In genomic region chr6:108002365-108003221, GRCh38 we compare ENCODE assay signal across 9 cellular contexts. TPM values are rescaled to one million over a fixed set of nuclear protein-coding genes. Genes with fewer than 3 reads are reported as not detected.
A peak's percentile ranks its signal among the peaks of the same experiment; 100 is the strongest.
DNase-seq lines count a peak whose midpoint lies in the region; ATAC-seq and TF ChIP-seq lines count a peak whose summit lies in the region.
"Had no signal": no experiment of that assay in that cellular context is flagged by ENCODE, and none has a peak within 500 bp of the region (broad histone marks: within the 10 kb centered on the region; RNA-seq: fewer than 3 reads in every experiment).

No MANE protein-coding gene starts in this region.

- peak; percentile 94 for ATAC-seq in esophagus mucosa
- ATAC-seq in GM21367 (IDR thresholded peaks at IDR 0.05; ENCODE audit: unreplicated experiment) = no peak
- ATAC-seq in GM19324 (IDR thresholded peaks at IDR 0.05; ENCODE audit: low FRiP score, unreplicated experiment) = no peak
- no peak for ATAC-seq in GM19452 (IDR thresholded peaks at IDR 0.05; ENCODE audit: unreplicated experiment)

- DNase-seq in ELR (ENCODE audit: low read depth) (peak; percentile 42), OCI-LY7 (ENCODE audit: low spot score) (no peak), neural progenitor cell (ENCODE audit: low spot score) (peak; percentile 12)
- no peak for DNase-seq in effector CD8-positive, alpha-beta T cell (lab: John Stamatoyannopoulos, UW)
- DNase-seq: activated naive CD8-positive, alpha-beta T cell treated with anti-CD3 and anti-CD28 coated beads for 36 hours had no signal

- H3K9me3 ChIP-seq in OCI-LY7 (ENCODE audit: low read length) (no peaks in the 10 kb centered on the region), neural progenitor cell (ENCODE audit: low read depth) (no peaks in the 10 kb centered on the region)

- no peaks in the 10 kb centered on the region for H3K9me2 ChIP-seq in OCI-LY7 (ENCODE audit: insufficient read depth, low read length)

- no peaks in the 10 kb centered on the region for H3K36me3 ChIP-seq in OCI-LY7 (ENCODE audit: insufficient read depth, low read length)
- no peaks in the 10 kb centered on the region for H3K36me3 ChIP-seq in neural progenitor cell

- no peaks in the 10 kb centered on the region for H3K27me3 ChIP-seq in neural progenitor cell

- peaks cover 5% of the 10 kb centered on the region for H3K9me3 Mint-ChIP-seq in neural progenitor cell

- CTCF ChIA-PET in OCI-LY7 (lab: Charles Lee; ENCODE audit: unreplicated experiment) = no interaction called here

- H3K27ac ChIP-seq in OCI-LY7 (ENCODE audit: low read depth, low read length, poor library complexity, severe bottlenecking) = no peak overlapping the region
- no peak overlapping the region for H3K27ac ChIP-seq in neural progenitor cell

- H3K4me1 ChIP-seq in OCI-LY7 (ENCODE audit: insufficient read depth, low read length, poor library complexity, severe bottlenecking) = no peaks in the 10 kb centered on the region
- peaks cover 6% of the 10 kb centered on the region for H3K4me1 ChIP-seq in neural progenitor cell

- H3K4me3 Mint-ChIP-seq in neural progenitor cell = peak overlapping the region; percentile 13
- H3K4me3 Mint-ChIP-seq: activated naive CD8-positive, alpha-beta T cell treated with anti-CD3 and anti-CD28 coated beads for 36 hours had no signal

- no TSS peak for BruUV-seq in OCI-LY7 (replicated peaks; lab: Mats Ljungman, UMichigan)

- H3K27ac Mint-ChIP-seq in neural progenitor cell = no peak overlapping the region
- H3K27ac Mint-ChIP-seq: activated naive CD8-positive, alpha-beta T cell treated with anti-CD3 and anti-CD28 coated beads for 36 hours had no signal

- peak overlapping the region; percentile 77 for H2AFZ ChIP-seq in OCI-LY7 (ENCODE audit: low read length)
- no peak overlapping the region for H2AFZ ChIP-seq in neural progenitor cell (replicated peaks)

- POLR2A ChIA-PET in OCI-LY7 (lab: Charles Lee) = interaction anchor here (0.6 kb wide), 1 partner anchor 10 kb away, joined by 4 read pairs; no protein-coding TSS in a partner anchor

- H3K9ac ChIP-seq in neural progenitor cell = no peak overlapping the region

- H3K79me2 ChIP-seq in OCI-LY7 (ENCODE audit: insufficient read depth, low read depth, low read length) (no peaks in the 10 kb centered on the region), neural progenitor cell (ENCODE audit: low read depth) (no peaks in the 10 kb centered on the region)

- peaks cover 24% of the 10 kb centered on the region for H3K4me1 Mint-ChIP-seq in neural progenitor cell
- H3K4me1 Mint-ChIP-seq: activated naive CD8-positive, alpha-beta T cell treated with anti-CD3 and anti-CD28 coated beads for 36 hours had no signal

- H3K27me3 Mint-ChIP-seq in neural progenitor cell (ENCODE audit: insufficient read depth, low read depth) = peaks cover 3% of the 10 kb centered on the region
- H3K27me3 Mint-ChIP-seq: activated naive CD8-positive, alpha-beta T cell treated with anti-CD3 and anti-CD28 coated beads for 36 hours had no signal

- TF ChIP-seq CTCF in OCI-LY7 (conservative IDR thresholded peaks at IDR 0.05; ENCODE audit: low read length) (no peak), neural progenitor cell (IDR thresholded peaks at IDR 0.05) (no peak)

- no peaks in the 10 kb centered on the region for H4K20me1 ChIP-seq in OCI-LY7 (ENCODE audit: insufficient read depth, low read length)
- no peaks in the 10 kb centered on the region for H4K20me1 ChIP-seq in neural progenitor cell (ENCODE audit: low read depth)

- H3K4me2 ChIP-seq in OCI-LY7 (ENCODE audit: low read length) = no peak overlapping the region
- H3K4me2 ChIP-seq in neural progenitor cell = peak overlapping the region; percentile 24

- intact Hi-C loops in OCI-LY7 (cut with micrococcal nuclease; ENCODE audit: unreplicated experiment) = no loop called here

- H3K4me3 ChIP-seq in OCI-LY7 (ENCODE audit: low read depth, low read length, poor library complexity, severe bottlenecking) (no peak overlapping the region), neural progenitor cell (no peak overlapping the region)

- no peaks in the 10 kb centered on the region for H3K36me3 Mint-ChIP-seq in neural progenitor cell
- H3K36me3 Mint-ChIP-seq: activated naive CD8-positive, alpha-beta T cell treated with anti-CD3 and anti-CD28 coated beads for 36 hours had no signal

- H3F3A ChIP-seq in neural progenitor cell (ENCODE audit: low read depth) = no peaks in the 10 kb centered on the region

RNA-seq across cellular contexts. Expression of gene SEC63, which starts 44.6 kb away (rescaled TPM):
- total RNA-seq in OCI-LY7 (2014; rRNA removed; shearing (Covaris generic)) = 13.0 and 13.6 TPM in 2 replicates
- total RNA-seq in OCI-LY7 (2022) (131 and 139 TPM in 2 replicates), esophagus mucosa (47.0 TPM), neural progenitor cell (ENCODE audit: low replicate concordance) (15.9 and 20.7 TPM in 2 replicates)

Comparison
In these comparisons a context has a peak if more than half of its experiments do, and no peak if none do; other contexts are left out.
1. DNase-seq: peak in ELR (single experiment) and neural progenitor cell (single experiment); none in OCI-LY7 (single experiment) and effector CD8-positive, alpha-beta T cell (single experiment).